ENCODE assay signal across 9 cellular contexts in genomic region chr17:13597723-13598347, GRCh38. TPM values are rescaled to one million over a fixed set of nuclear protein-coding genes. Genes with fewer than 3 reads are reported as not detected.
DNase-seq lines count a peak whose midpoint lies in the region; ATAC-seq, FAIRE-seq and TF ChIP-seq lines count a peak whose summit lies in the region.
"Had no signal": no experiment of that assay in that cellular context is flagged by ENCODE, and none has a peak within 500 bp of the region (broad histone marks: within the 10 kb centered on the region; RNA-seq: fewer than 3 reads in every experiment).

No MANE protein-coding gene starts in this region.

- H3K27ac ChIP-seq in testis (no peak overlapping the region), coronary artery (no peak overlapping the region)

- peaks cover 12% of the 10 kb centered on the region in 2 donors for H3K4me1 Mint-ChIP-seq in natural killer cell
- peaks cover 4 to 8% of the 10 kb centered on the region in 2 donors for H3K4me1 Mint-ChIP-seq in natural killer cell treated with Interleukin-12 subunit alpha and Interleukin-12 subunit beta and Interleukin-15 and Interleukin-18, amount 100 ng/mL, for 72 hours (ENCODE audit: low read depth in 2 of 2)

- peak in 1 of 3 donors; percentile 50 for ATAC-seq in natural killer cell
- no peak for ATAC-seq in natural killer cell treated with Interleukin-12 subunit alpha and Interleukin-12 subunit beta and Interleukin-15 and Interleukin-18, amount 100 ng/mL, for 72 hours
- no peak for ATAC-seq in GM19328 (IDR thresholded peaks at IDR 0.05; ENCODE audit: unreplicated experiment)

- H3K27ac Mint-ChIP-seq in natural killer cell: no peak overlapping the region
- no peak overlapping the region for H3K27ac Mint-ChIP-seq in natural killer cell treated with Interleukin-12 subunit alpha and Interleukin-12 subunit beta and Interleukin-15 and Interleukin-18, amount 100 ng/mL, for 72 hours
- H3K27ac Mint-ChIP-seq: stimulated activated naive CD8-positive, alpha-beta T cell treated with anti-CD3 and anti-CD28 coated beads, Interleukin-15, Interleukin-2, amounts not matched to agents 100 ng/mL and 50 ng/mL, for 24 hours had no signal

- H3K4me3 ChIP-seq in testis: no peak overlapping the region
- H3K4me3 ChIP-seq in coronary artery: no peak overlapping the region

- H3K9me3 ChIP-seq in testis: no peaks in the 10 kb centered on the region

- TF ChIP-seq CTCF in natural killer cell (IDR thresholded peaks at IDR 0.05) (peak; percentile 69), testis (IDR thresholded peaks at IDR 0.05) (peak; percentile 36 to 52 (median 48)), coronary artery (IDR thresholded peaks at IDR 0.05) (no peak)

- WGBS in testis, 2 donors: 37 to 55% methylated on average over 3 of the region's 3 CpGs

- no peak for TF ChIP-seq POLR2A in testis (IDR thresholded peaks at IDR 0.05)

- peak; percentile 98 for FAIRE-seq in islet of Langerhans (lab: Jason Lieb, UNC)

- intact Hi-C loops in natural killer cell (cut with micrococcal nuclease) (no loop called here), testis (cut with DNase I; ENCODE audit: low total_unique reads) (loop anchor here (10.0 kb wide), 1 partner anchor 707 kb away; the partner anchor contains the start of gene HS3ST3B1)

- no peaks in the 10 kb centered on the region for H3K36me3 ChIP-seq in testis (ENCODE audit: low read depth, missing control alignments)

- H3K4me1 ChIP-seq in testis: no peaks in the 10 kb centered on the region

- no peak for DNase-seq in natural killer cell
- DNase-seq in natural killer cell treated with Interleukin-12 subunit alpha and Interleukin-12 subunit beta and Interleukin-15 and Interleukin-18, amount 100 ng/mL, for 72 hours (ENCODE audit: low spot score): no peak
- DNase-seq in NCI-H748 treated with DMSO at 0.1 percent for 48 hours (lab: John Stamatoyannopoulos, UW): peak; percentile 17
- peak; percentile 62 for DNase-seq in amniotic epithelial cell (ENCODE audit: low read depth)
- DNase-seq in testis: peak; percentile 65
- no peak for DNase-seq in coronary artery (ENCODE audit: low spot score)

- no peak overlapping the region for H3K4me3 Mint-ChIP-seq in natural killer cell
- no peak overlapping the region for H3K4me3 Mint-ChIP-seq in natural killer cell treated with Interleukin-12 subunit alpha and Interleukin-12 subunit beta and Interleukin-15 and Interleukin-18, amount 100 ng/mL, for 72 hours
- H3K4me3 Mint-ChIP-seq: stimulated activated naive CD8-positive, alpha-beta T cell treated with anti-CD3 and anti-CD28 coated beads, Interleukin-15, Interleukin-2, amounts not matched to agents 100 ng/mL and 50 ng/mL, for 24 hours had no signal

- H3K27me3 ChIP-seq in testis: no peaks in the 10 kb centered on the region

- H3K9me3 Mint-ChIP-seq in natural killer cell: no peaks in the 10 kb centered on the region
- no peaks in the 10 kb centered on the region for H3K9me3 Mint-ChIP-seq in natural killer cell treated with Interleukin-12 subunit alpha and Interleukin-12 subunit beta and Interleukin-15 and Interleukin-18, amount 100 ng/mL, for 72 hours
- H3K9me3 Mint-ChIP-seq: stimulated activated naive CD8-positive, alpha-beta T cell treated with anti-CD3 and anti-CD28 coated beads, Interleukin-15, Interleukin-2, amounts not matched to agents 100 ng/mL and 50 ng/mL, for 24 hours had no signal

- no peaks in the 10 kb centered on the region for H3K36me3 Mint-ChIP-seq in natural killer cell
- no peaks in the 10 kb centered on the region for H3K36me3 Mint-ChIP-seq in natural killer cell treated with Interleukin-12 subunit alpha and Interleukin-12 subunit beta and Interleukin-15 and Interleukin-18, amount 100 ng/mL, for 72 hours

- peaks cover 54 to 58% of the 10 kb centered on the region in 2 donors for H3K27me3 Mint-ChIP-seq in natural killer cell (ENCODE audit: low read depth in 2 of 2)
- peaks cover 34 to 57% of the 10 kb centered on the region in 2 donors for H3K27me3 Mint-ChIP-seq in natural killer cell treated with Interleukin-12 subunit alpha and Interleukin-12 subunit beta and Interleukin-15 and Interleukin-18, amount 100 ng/mL, for 72 hours

RNA-seq across cellular contexts. Expression of gene HS3ST3A1, which starts 3.9 kb away (rescaled TPM):
- 1 to 10 TPM in 2 of 3 donors, not detected in 1; 1.6 to 2.5 TPM for total RNA-seq in natural killer cell
- total RNA-seq in natural killer cell treated with Interleukin-12 subunit alpha and Interleukin-12 subunit beta and Interleukin-15 and Interleukin-18, amount 100 ng/mL, for 72 hours: 1 to 10 TPM; 1.1 to 2.4 TPM
- 1 to 10 TPM; 5.8 to 5.9 TPM for total RNA-seq in testis
- 3.9 TPM for polyA plus RNA-seq in testis (ENCODE audit: insufficient read depth, low read depth, low replicate concordance)

Comparison
In these comparisons a context has a peak if more than half of its experiments do, and no peak if none do; other contexts are left out.
1. DNase-seq: peak in NCI-H748 treated with DMSO at 0.1 percent for 48 hours (single experiment), amniotic epithelial cell (single experiment) and testis (single experiment); none in natural killer cell (single experiment), natural killer cell treated with Interleukin-12 subunit alpha and Interleukin-12 subunit beta and Interleukin-15 and Interleukin-18, amount 100 ng/mL, for 72 hours (single experiment) and coronary artery (single experiment).